ENCODE assay signal across 17 cellular contexts in genomic region chr9:89454498-89455355, GRCh38. TPM values are rescaled to one million over a fixed set of nuclear protein-coding genes. Genes with fewer than 3 reads are reported as not detected.
DNase-seq lines count a peak whose midpoint lies in the region; ATAC-seq and TF ChIP-seq lines count a peak whose summit lies in the region.
"Had no signal": no experiment of that assay in that cellular context is flagged by ENCODE, and none has a peak within 500 bp of the region (broad histone marks: within the 10 kb centered on the region; RNA-seq: fewer than 3 reads in every experiment).

No MANE protein-coding gene starts in this region.

- DNase-seq in CD8-positive, alpha-beta memory T cell: no peak
- DNase-seq in T-helper 17 cell (no peak), natural killer cell (no peak), GM03348 (ENCODE audit: low spot score) (no peak)
- DNase-seq in stimulated activated CD4-positive, alpha-beta T cell treated with anti-CD3 and anti-CD28 coated beads, Interleukin-4, amount 100 ng/mL, for 1 hour: no peak
- DNase-seq: EL, heart right ventricle, kidney glomerular epithelial cell, NCI-H1436, NCI-H446 treated with DMSO at 0.1 percent for 48 hours had no signal

- no peak for TF ChIP-seq CTCF in natural killer cell (IDR thresholded peaks at IDR 0.05)

- POLR2A ChIA-PET in CD8-positive, alpha-beta memory T cell (lab: Charles Lee): interaction anchor here (1.0 to 1.3 kb wide), 5 partner anchors 12 to 35 kb away, joined by 3 to 4 read pairs (median 3); no protein-coding TSS in a partner anchor

- CTCF ChIA-PET in CD8-positive, alpha-beta memory T cell (lab: Charles Lee): interaction anchor here (1.1 to 3.1 kb wide), 5 partner anchors 25 to 94 kb away, joined by 3 to 17 read pairs (median 6); no protein-coding TSS in a partner anchor

- H3K27me3 Mint-ChIP-seq in CD8-positive, alpha-beta memory T cell: no peaks in the 10 kb centered on the region
- H3K27me3 Mint-ChIP-seq in T-helper 17 cell: no peaks in the 10 kb centered on the region
- no peaks in the 10 kb centered on the region for H3K27me3 Mint-ChIP-seq in natural killer cell (ENCODE audit: low read depth in 2 of 2)
- H3K27me3 Mint-ChIP-seq: progenitor cell of endocrine pancreas had no signal

- peak overlapping the region; percentile 38 for H3K4me3 ChIP-seq in CD8-positive, alpha-beta memory T cell (ENCODE audit: low read length)
- H3K4me3 ChIP-seq: heart right ventricle had no signal

- peaks cover 14% of the 10 kb centered on the region for H3K36me3 ChIP-seq in CD8-positive, alpha-beta memory T cell (ENCODE audit: insufficient read depth, low read length)

- no peaks in the 10 kb centered on the region for H3K9me3 Mint-ChIP-seq in CD8-positive, alpha-beta memory T cell
- H3K9me3 Mint-ChIP-seq in natural killer cell: no peaks in the 10 kb centered on the region

- intact Hi-C loops in natural killer cell (cut with micrococcal nuclease): no loop called here

- no peaks in the 10 kb centered on the region for H3K9me3 ChIP-seq in CD8-positive, alpha-beta memory T cell (ENCODE audit: low read length)
- H3K9me3 ChIP-seq in T-helper 17 cell (ENCODE audit: control insufficient read depth, low read length, poor library complexity, severe bottlenecking): no peaks in the 10 kb centered on the region
- H3K9me3 ChIP-seq: heart right ventricle had no signal

- peak overlapping the region; percentile 93 to 99 (median 97) for H3K27ac Mint-ChIP-seq in CD8-positive, alpha-beta memory T cell
- H3K27ac Mint-ChIP-seq in T-helper 17 cell (peak overlapping the region; percentile 99), natural killer cell (peak overlapping the region; percentile 87 to 88)
- H3K27ac Mint-ChIP-seq: progenitor cell of endocrine pancreas had no signal

- peaks cover 85 to 95% (median 92%) of the 10 kb centered on the region in 3 donors for H3K4me1 Mint-ChIP-seq in CD8-positive, alpha-beta memory T cell
- H3K4me1 Mint-ChIP-seq in T-helper 17 cell: peaks cover 74% of the 10 kb centered on the region
- peaks cover 70 to 82% of the 10 kb centered on the region in 2 donors for H3K4me1 Mint-ChIP-seq in natural killer cell

- peaks cover 89% of the 10 kb centered on the region for H3K4me1 ChIP-seq in CD8-positive, alpha-beta memory T cell (ENCODE audit: insufficient read depth, low read length)

- H3K4me3 Mint-ChIP-seq in CD8-positive, alpha-beta memory T cell: peak overlapping the region; percentile 34 to 88 (median 78)
- peak overlapping the region; percentile 86 for H3K4me3 Mint-ChIP-seq in T-helper 17 cell
- H3K4me3 Mint-ChIP-seq in natural killer cell: peak overlapping the region; percentile 86

- H3K36me3 Mint-ChIP-seq in CD8-positive, alpha-beta memory T cell: peaks cover 3 to 81% (median 18%) of the 10 kb centered on the region in 3 donors
- peaks cover 11% of the 10 kb centered on the region for H3K36me3 Mint-ChIP-seq in T-helper 17 cell (ENCODE audit: low read depth)
- H3K36me3 Mint-ChIP-seq in natural killer cell: peaks cover 8% of the 10 kb centered on the region

- no peaks in the 10 kb centered on the region for H3K27me3 ChIP-seq in CD8-positive, alpha-beta memory T cell (ENCODE audit: insufficient read depth, low read length, poor library complexity, severe bottlenecking)
- H3K27me3 ChIP-seq: heart right ventricle had no signal

- ATAC-seq in T-helper 17 cell (no peak), natural killer cell (peak; percentile 40 to 59 (median 58)), GM21529 (IDR thresholded peaks at IDR 0.05; ENCODE audit: unreplicated experiment) (no peak)
- ATAC-seq: HCT116 had no signal

- H3K27ac ChIP-seq in CD8-positive, alpha-beta memory T cell (ENCODE audit: low read depth, low read length): peak overlapping the region; percentile 26
- H3K27ac ChIP-seq in cingulate gyrus (ENCODE audit: low read depth, low read length): peak overlapping the region; percentile 96
- H3K27ac ChIP-seq: C4-2B, HL-60, KMS-11 had no signal

RNA-seq across cellular contexts. Expression of gene SEMA4D, which starts 43.2 kb away (rescaled TPM):
- 100 to 1,000 TPM; 238 to 243 TPM for total RNA-seq in CD8-positive, alpha-beta memory T cell
- 227 TPM for polyA plus RNA-seq in CD8-positive, alpha-beta memory T cell
- 100 to 1,000 TPM; 250 to 312 TPM for total RNA-seq in T-helper 17 cell
- total RNA-seq in natural killer cell: 100 to 1,000 TPM; 354 to 448 (median 420) TPM

Comparison
In these comparisons a context has a peak if more than half of its experiments do, and no peak if none do; other contexts are left out.
1. ATAC-seq: peak in natural killer cell (3 of 3); none in T-helper 17 cell (single experiment) and GM21529 (single experiment).
2. Peak in every context shown above with its lines, with median percentiles within 50 percentile points of each other: H3K27ac Mint-ChIP-seq and H3K4me3 Mint-ChIP-seq.